Comparison of ENCODE assay signal across 21 cellular contexts in genomic region chr3:168097381-168097780, GRCh38. TPM values are rescaled to one million over a fixed set of nuclear protein-coding genes. Genes with fewer than 3 reads are reported as not detected.
DNase-seq lines count a peak whose midpoint lies in the region; ATAC-seq and TF ChIP-seq lines count a peak whose summit lies in the region.
"Had no signal": no experiment of that assay in that cellular context is flagged by ENCODE, and none has a peak within 500 bp of the region (broad histone marks: within the 10 kb centered on the region; RNA-seq: fewer than 3 reads in every experiment).

No MANE protein-coding gene starts in this region.

- no peaks in the 10 kb centered on the region for H3K9me2 ChIP-seq in PC-9 (ENCODE audit: insufficient read depth)

- H3K27ac ChIP-seq in 22Rv1 = peak overlapping the region; percentile 90
- peak overlapping the region; percentile 85 for H3K27ac ChIP-seq in KMS-11
- no peak overlapping the region for H3K27ac ChIP-seq in PC-9
- H3K27ac ChIP-seq in fibroblast of lung (ENCODE audit: insufficient read depth, low read length) = no peak overlapping the region
- no peak overlapping the region for H3K27ac ChIP-seq in adrenal gland
- H3K27ac ChIP-seq: C4-2B had no signal

- H3F3A ChIP-seq in PC-9 (ENCODE audit: insufficient read depth, low read depth) = peaks cover 16% of the 10 kb centered on the region; the same call in 1 of the 2 replicates

- peak overlapping the region; percentile 41 for H3K4me3 ChIP-seq in KMS-11 (IDR thresholded peaks at IDR 0.05; ENCODE audit: insufficient read depth, low read depth, low read length)
- H3K4me3 ChIP-seq in PC-9 = no peak overlapping the region
- H3K4me3 ChIP-seq in fibroblast of lung (replicated peaks in 1 of 4; ENCODE audit: control extremely low read depth in 1 of 4, insufficient read depth in 1 of 4, low read depth in 3 of 4, low read length in 4 of 4) = no peak overlapping the region
- no peak overlapping the region for H3K4me3 ChIP-seq in adrenal gland

- ATAC-seq in HG03460 (IDR thresholded peaks at IDR 0.05; ENCODE audit: unreplicated experiment) = no peak
- no peak for ATAC-seq in WTC11
- no peak for ATAC-seq in GM21723 (IDR thresholded peaks at IDR 0.05; ENCODE audit: unreplicated experiment)
- ATAC-seq: A549 had no signal

- POLR2A ChIA-PET in PC-9 (lab: Charles Lee; ENCODE audit: unreplicated experiment) (no interaction called here), WTC11 (lab: Charles Lee) (no interaction called here)

- H3K27me3 ChIP-seq in KMS-11 (ENCODE audit: insufficient read depth, low read depth) = no peaks in the 10 kb centered on the region
- no peaks in the 10 kb centered on the region for H3K27me3 ChIP-seq in PC-9 (ENCODE audit: insufficient read depth, low read depth)
- H3K27me3 ChIP-seq in fibroblast of lung (ENCODE audit: control insufficient read depth, insufficient read depth, low read length) = no peaks in the 10 kb centered on the region
- H3K27me3 ChIP-seq in adrenal gland = no peaks in the 10 kb centered on the region
- H3K27me3 ChIP-seq: Peyer's patch had no signal

- H3K9me3 ChIP-seq in PC-9 (ENCODE audit: insufficient read depth, low read depth) = no peaks in the 10 kb centered on the region
- H3K9me3 ChIP-seq in fibroblast of lung (ENCODE audit: control insufficient read depth, insufficient read depth, low read depth, low read length) = no peaks in the 10 kb centered on the region
- H3K9me3 ChIP-seq in adrenal gland (replicated peaks in 1 of 3) = no peaks in the 10 kb centered on the region
- H3K9me3 ChIP-seq: A549, Peyer's patch had no signal

- CTCF ChIA-PET in PC-9 (lab: Charles Lee) = no interaction called here
- CTCF ChIA-PET in WTC11 (lab: Charles Lee) = no interaction called here

- no TSS peak for BruUV-seq in PC-9 (replicated peaks; lab: Mats Ljungman, UMichigan)

- intact Hi-C loops in PC-9 (cut with micrococcal nuclease; ENCODE audit: unreplicated experiment) (no loop called here), adrenal gland (cut with DNase I) (loop anchor here in 1 of 2 donors (10.0 kb wide), 1 partner anchor 53 kb away; no protein-coding TSS in a partner anchor)

- no peak for TF ChIP-seq CTCF in 22Rv1 (IDR thresholded peaks at IDR 0.05)
- no peak for TF ChIP-seq CTCF in KMS-11 (conservative IDR thresholded peaks at IDR 0.05; ENCODE audit: low read depth, low read length)
- no peak for TF ChIP-seq CTCF in PC-9 (conservative IDR thresholded peaks at IDR 0.05)
- TF ChIP-seq CTCF in fibroblast of lung (conservative IDR thresholded peaks at IDR 0.05 in 1 of 2, IDR thresholded peaks at IDR 0.05 in 1 of 2; ENCODE audit: low read depth in 1 of 2, low read length in 2 of 2) = no peak
- no peak for TF ChIP-seq CTCF in adrenal gland (IDR thresholded peaks at IDR 0.05)
- no peak for TF ChIP-seq CTCF in WTC11 (IDR thresholded peaks at IDR 0.05)

- no peak for TF ChIP-seq POLR2A in adrenal gland (IDR thresholded peaks at IDR 0.05)

- H3K36me3 ChIP-seq in KMS-11 (ENCODE audit: insufficient read depth) (no peaks in the 10 kb centered on the region), PC-9 (ENCODE audit: low read depth) (no peaks in the 10 kb centered on the region), fibroblast of lung (ENCODE audit: control insufficient read depth, insufficient read depth, low read length) (no peaks in the 10 kb centered on the region), adrenal gland (replicated peaks in 1 of 2) (no peaks in the 10 kb centered on the region)
- H3K36me3 ChIP-seq: Peyer's patch had no signal

- H3K79me2 ChIP-seq in KMS-11 (ENCODE audit: insufficient read depth, low read depth) (peaks cover 24% of the 10 kb centered on the region), PC-9 (ENCODE audit: low read depth) (peaks cover 17% of the 10 kb centered on the region; the same call in 1 of the 2 replicates), fibroblast of lung (ENCODE audit: control insufficient read depth, insufficient read depth, low read length) (peaks cover 26% of the 10 kb centered on the region)

- no peak overlapping the region for H3K4me3 Mint-ChIP-seq in WTC11

- H3K4me2 ChIP-seq in KMS-11 (peak overlapping the region; percentile 79), PC-9 (peak overlapping the region; percentile 97), fibroblast of lung (ENCODE audit: extremely low read depth, insufficient read depth, low read length) (peak overlapping the region; percentile 99)

- DNase-seq in PC-9 = no peak
- no peak for DNase-seq in fibroblast of lung (ENCODE audit: low read depth in 2 of 2)
- no peak for DNase-seq in adrenal gland
- DNase-seq in WTC11 (ENCODE audit: low spot score) = no peak
- DNase-seq: DMS 273 treated with DMSO at 0.1 percent for 48 hours, GF-D8, H7, IMR-90, NCI-H1417 treated with DMSO at 0.1 percent for 48 hours, NCI-H2029 treated with DMSO at 0.1 percent for 48 hours, NCI-H2171 treated with DMSO at 0.1 percent for 48 hours, NCI-H446 treated with DMSO at 0.1 percent for 48 hours, NCI-H748 treated with DMSO at 0.1 percent for 48 hours, Peyer's patch, Right ventricle myocardium superior had no signal

- H3K4me1 ChIP-seq in KMS-11 (ENCODE audit: low read depth, poor library complexity, severe bottlenecking) (peaks cover 27% of the 10 kb centered on the region), PC-9 (replicated peaks; ENCODE audit: insufficient read depth) (peaks cover 21% of the 10 kb centered on the region), fibroblast of lung (ENCODE audit: control insufficient read depth, extremely low read depth, insufficient read depth, low read length) (peaks cover 7% of the 10 kb centered on the region), adrenal gland (replicated peaks in 1 of 2) (peaks cover 3 to 27% of the 10 kb centered on the region in 2 donors)

- no peak overlapping the region for H3K27ac Mint-ChIP-seq in WTC11

- no peaks in the 10 kb centered on the region for H3K27me3 Mint-ChIP-seq in WTC11 (ENCODE audit: low read depth)

- H2AFZ ChIP-seq in KMS-11 (ENCODE audit: low read depth) (peak overlapping the region; percentile 85), PC-9 (no peak overlapping the region), fibroblast of lung (ENCODE audit: low read length) (no peak overlapping the region)

- H3K9me3 Mint-ChIP-seq in WTC11 = no peaks in the 10 kb centered on the region

- H3K4me1 Mint-ChIP-seq in WTC11 = peaks cover 39% of the 10 kb centered on the region

- H4K20me1 ChIP-seq in KMS-11 (ENCODE audit: insufficient read depth) (peaks cover 11% of the 10 kb centered on the region; the same call in 1 of the 2 replicates), PC-9 (ENCODE audit: insufficient read depth) (no peaks in the 10 kb centered on the region), fibroblast of lung (ENCODE audit: control insufficient read depth, extremely low read depth, insufficient read depth, low read length) (no peaks in the 10 kb centered on the region)

- H3K9ac ChIP-seq in KMS-11 (peak overlapping the region; percentile 85; the same call in 1 of the 2 replicates), fibroblast of lung (ENCODE audit: insufficient read depth, low read length) (no peak overlapping the region)

- no peaks in the 10 kb centered on the region for H3K36me3 Mint-ChIP-seq in WTC11

TF ChIP-seq in WTC11, 78 proteins besides CTCF, POLR2A, EP300 and RAD21 (continues in another document):
- no peak for TF ChIP-seq ZMAT4 (CRISPR knock-in tag; IDR thresholded peaks at IDR 0.05)
- TF ChIP-seq KAT7 (CRISPR knock-in tag; IDR thresholded peaks at IDR 0.05; ENCODE audit: borderline replicate concordance) = no peak
- no peak for TF ChIP-seq ZNF263 (CRISPR knock-in tag; IDR thresholded peaks at IDR 0.05; ENCODE audit: low read depth)
- TF ChIP-seq ZBTB21 (CRISPR knock-in tag; IDR thresholded peaks at IDR 0.05; ENCODE audit: borderline replicate concordance) = no peak
- TF ChIP-seq STAT6 (CRISPR knock-in tag; conservative IDR thresholded peaks at IDR 0.05; ENCODE audit: low read depth) = no peak
- no peak for TF ChIP-seq MLX (CRISPR knock-in tag; IDR thresholded peaks at IDR 0.05)
- TF ChIP-seq GTF2I (CRISPR knock-in tag; conservative IDR thresholded peaks at IDR 0.05) = no peak

RNA-seq across cellular contexts. Expression of gene GOLIM4, which starts 1.7 kb away (rescaled TPM):
- total RNA-seq in PC-9 (2021) (10.9 and 17.5 TPM in 2 replicates), fibroblast of lung (55.2 and 77.3 TPM in 2 replicates), adrenal gland (10 to 100 TPM; 14.7 to 23.8 (median 17.0) TPM), WTC11 (2021) (23.9 to 30.0 TPM (median 23.9 TPM) in 3 replicates)
- polyA plus RNA-seq in fibroblast of lung (46.2 and 50.1 TPM in 2 replicates), adrenal gland (10 to 100 TPM in 2 of 3 donors, 1 to 10 TPM in 1; 6.5 to 25.2 (median 12.4) TPM)
- polyA plus RNA-seq in fibroblast of lung (2012) = 44.8 and 52.4 TPM in 2 replicates
- polyA minus RNA-seq in fibroblast of lung (ENCODE audit: low replicate concordance) = 14.2 and 17.6 TPM in 2 replicates

Comparison
In these comparisons a context has a peak if more than half of its experiments do, and no peak if none do; other contexts are left out.
1. H3K27ac ChIP-seq: peak in 22Rv1 (single experiment) and KMS-11 (single experiment); none in PC-9 (single experiment), fibroblast of lung (single experiment) and adrenal gland (0 of 5).
2. Peak in every context shown above with its lines, with median percentiles within 50 percentile points of each other: H3K4me2 ChIP-seq.